In the genomic region with DNA sequence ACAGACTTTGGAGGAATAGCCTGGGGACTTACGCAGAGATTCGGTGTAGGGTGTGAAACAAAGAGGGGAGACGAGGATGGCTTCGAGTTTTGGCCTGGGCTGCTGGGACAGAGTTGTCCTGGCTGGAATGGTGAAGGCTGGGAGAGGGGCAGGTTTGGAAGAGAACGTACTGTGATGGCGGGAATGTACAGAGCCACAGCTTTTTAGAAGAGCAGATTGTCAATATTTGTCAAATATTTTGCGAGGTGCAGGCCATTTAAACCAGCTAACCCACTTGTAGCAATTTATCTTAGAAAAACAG, we compare ENCODE assay signal across 1 cellular context.
A peak's percentile ranks its signal among the peaks of the same experiment; 100 is the strongest.
TF ChIP-seq lines count a peak whose summit lies in the region.

No MANE protein-coding gene starts in this region.

TF ChIP-seq in GM12878, 131 proteins besides CTCF, POLR2A, EP300 and RAD21:
- no peak for TF ChIP-seq SREBF2 (IDR thresholded peaks at IDR 0.05; ENCODE audit: low read length)
- TF ChIP-seq LARP7 (IDR thresholded peaks at IDR 0.05) = 0 out of 2 replicates have a peak, but pooled peaks have one; percentile 34
